Comparison of ENCODE assay signal across 1 cellular context in the genomic region with DNA sequence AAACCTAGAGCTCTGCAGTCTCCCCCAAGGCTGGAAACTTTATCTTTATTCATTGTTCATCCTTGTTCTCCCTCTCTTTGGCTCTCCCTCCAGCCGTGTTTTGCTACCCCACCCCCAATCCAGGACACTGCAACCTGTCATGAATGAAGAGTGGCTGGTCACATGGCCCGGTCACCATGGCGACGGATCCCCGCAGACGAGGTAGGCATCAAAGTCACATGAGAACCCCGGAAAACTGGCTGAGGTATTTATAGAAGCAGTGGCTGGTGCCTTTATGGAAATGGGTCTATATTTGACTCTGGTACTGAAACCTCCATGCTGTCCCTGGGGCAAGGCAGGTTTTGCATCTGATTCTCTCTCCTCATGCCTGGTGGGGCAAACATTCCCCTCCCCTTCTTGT.
TF ChIP-seq lines count a peak whose summit lies in the region.

No MANE protein-coding gene starts in this region.

TF ChIP-seq in K562, 482 proteins besides CTCF, POLR2A, EP300 and RAD21 (continued from another document):
- TF ChIP-seq, protein P1, sequence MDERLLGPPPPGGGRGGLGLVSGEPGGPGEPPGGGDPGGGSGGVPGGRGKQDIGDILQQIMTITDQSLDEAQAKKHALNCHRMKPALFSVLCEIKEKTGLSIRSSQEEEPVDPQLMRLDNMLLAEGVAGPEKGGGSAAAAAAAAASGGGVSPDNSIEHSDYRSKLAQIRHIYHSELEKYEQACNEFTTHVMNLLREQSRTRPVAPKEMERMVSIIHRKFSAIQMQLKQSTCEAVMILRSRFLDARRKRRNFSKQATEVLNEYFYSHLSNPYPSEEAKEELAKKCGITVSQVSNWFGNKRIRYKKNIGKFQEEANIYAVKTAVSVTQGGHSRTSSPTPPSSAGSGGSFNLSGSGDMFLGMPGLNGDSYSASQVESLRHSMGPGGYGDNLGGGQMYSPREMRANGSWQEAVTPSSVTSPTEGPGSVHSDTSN (CRISPR knock-in tag; IDR thresholded peaks at IDR 0.05; ENCODE audit: low read depth): no peak
- TF ChIP-seq, protein P1 (tag; conservative IDR thresholded peaks at IDR 0.05; ENCODE audit: low read depth): peak; percentile 69
- TF ChIP-seq MTA2 (IDR thresholded peaks at IDR 0.05; ENCODE audit: low read depth) (no peak), MEIS2 (IDR thresholded peaks at IDR 0.05; ENCODE audit: partially characterized antibody) (peak; percentile 31), RAD51 (IDR thresholded peaks at IDR 0.05; ENCODE audit: borderline replicate concordance, low read depth) (peak; percentile 39; the same call in 1 of the 2 replicates)
